Comparison of ENCODE assay signal across 19 cellular contexts in the genomic region with DNA sequence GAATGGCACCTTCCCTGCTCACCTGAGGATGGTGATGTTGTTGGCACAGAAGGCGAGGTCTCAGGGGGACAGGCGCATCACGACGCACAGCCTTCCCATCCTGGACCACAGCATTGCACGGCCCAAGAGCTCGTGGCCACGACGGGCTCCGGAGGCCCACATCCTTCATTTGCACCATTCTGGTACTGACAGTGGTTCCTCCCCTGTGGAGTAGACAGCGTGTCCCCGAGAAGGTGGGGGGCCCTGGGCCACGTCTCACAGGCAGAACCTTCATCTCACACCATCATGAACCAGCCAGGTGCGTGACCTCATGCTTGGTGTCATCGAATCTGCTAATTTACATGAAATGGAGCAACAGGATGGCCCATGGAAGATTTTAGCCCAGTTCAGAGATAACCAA.
DNase-seq lines count a peak whose midpoint lies in the region; TF ChIP-seq lines count a peak whose summit lies in the region.
"Had no signal": no experiment of that assay in that cellular context is flagged by ENCODE, and none has a peak within 500 bp of the region (broad histone marks: within the 10 kb centered on the region; RNA-seq: fewer than 3 reads in every experiment).

No MANE protein-coding gene starts in this region.

- H3K4me3 ChIP-seq in right atrium auricular region (no peak overlapping the region), sigmoid colon (no peak overlapping the region)
- H3K4me3 ChIP-seq: A549, BLaER1, GM12878, HAP-1 had no signal

- TF ChIP-seq CTCF in right atrium auricular region (IDR thresholded peaks at IDR 0.05) (no peak), sigmoid colon (IDR thresholded peaks at IDR 0.05) (no peak)

- H3K9me3 ChIP-seq in right atrium auricular region = no peaks in the 10 kb centered on the region
- no peaks in the 10 kb centered on the region for H3K9me3 ChIP-seq in sigmoid colon
- H3K9me3 ChIP-seq: A549, BLaER1, HAP-1 had no signal

- H3K4me1 ChIP-seq in right atrium auricular region = no peaks in the 10 kb centered on the region
- no peaks in the 10 kb centered on the region for H3K4me1 ChIP-seq in sigmoid colon
- H3K4me1 ChIP-seq: HAP-1 had no signal

- H3K36me3 ChIP-seq in right atrium auricular region (no peaks in the 10 kb centered on the region), sigmoid colon (no peaks in the 10 kb centered on the region)
- H3K36me3 ChIP-seq: BLaER1, HAP-1 had no signal

- H3K27me3 ChIP-seq in right atrium auricular region (no peaks in the 10 kb centered on the region), sigmoid colon (no peaks in the 10 kb centered on the region)
- H3K27me3 ChIP-seq: BLaER1 had no signal

- DNase-seq in cardiac septum (ENCODE audit: low spot score) = peak; percentile 60
- no peak for DNase-seq in right atrium auricular region (ENCODE audit: low spot score)
- DNase-seq in mesenteric fat pad (ENCODE audit: low spot score) = peak; percentile 69
- peak; percentile 38 for DNase-seq in sigmoid colon
- no peak for DNase-seq in Ammon's horn (ENCODE audit: low spot score)
- DNase-seq in hippocampal formation (lab: John Stamatoyannopoulos, UW) = no peak
- no peak for DNase-seq in activated CD4-positive, alpha-beta T cell treated with anti-CD3 and anti-CD28 coated beads, Interleukin-2, amount 50 U/mL, for 1 hour
- DNase-seq: AML-193, COR-L47, DMS 273 treated with DMSO at 0.1 percent for 48 hours, DMS53, DND-41, EL had no signal

- no peak for TF ChIP-seq EP300 in sigmoid colon (IDR thresholded peaks at IDR 0.05)

- no peak for TF ChIP-seq POLR2A in sigmoid colon (IDR thresholded peaks at IDR 0.05)

- no peak overlapping the region for H3K27ac ChIP-seq in right atrium auricular region
- no peak overlapping the region for H3K27ac ChIP-seq in sigmoid colon
- H3K27ac ChIP-seq: 22Rv1, A549, BLaER1, HL-60 had no signal

- WGBS in sigmoid colon, 2 donors = 92 to 94% methylated on average over 14 of the region's 14 CpGs

- intact Hi-C loops in cardiac septum (cut with DNase I) (no loop called here), sigmoid colon (cut with DNase I) (no loop called here)

Comparison
In these comparisons a context has a peak if more than half of its experiments do, and no peak if none do; other contexts are left out.
1. DNase-seq: peak in cardiac septum (single experiment), mesenteric fat pad (single experiment) and sigmoid colon (single experiment); none in right atrium auricular region (single experiment), Ammon's horn (single experiment), hippocampal formation (0 of 2) and activated CD4-positive, alpha-beta T cell treated with anti-CD3 and anti-CD28 coated beads, Interleukin-2, amount 50 U/mL, for 1 hour (single experiment).